Comparison of ENCODE assay signal across 18 cellular contexts in the genomic region with DNA sequence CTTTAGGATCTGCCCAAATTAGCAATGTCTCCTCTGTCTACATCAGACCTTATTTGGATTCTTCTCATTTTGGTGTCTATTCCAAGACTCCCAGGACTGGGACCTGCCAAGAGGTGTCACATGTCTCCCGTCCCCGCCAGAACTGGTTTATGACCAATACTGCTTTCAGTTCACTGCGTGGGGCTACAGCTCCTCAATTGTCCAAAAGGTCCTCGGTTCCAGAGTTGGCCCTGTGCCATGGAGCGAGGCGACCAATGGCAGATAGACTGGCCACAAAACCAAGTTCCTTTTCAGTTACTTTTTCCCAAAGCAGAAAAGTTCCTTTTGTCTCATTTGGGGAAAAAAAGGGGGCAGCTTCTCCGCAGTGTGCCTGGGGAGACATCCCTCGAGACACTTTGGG.
DNase-seq lines count a peak whose midpoint lies in the region; ATAC-seq lines count a peak whose summit lies in the region.
"Had no signal": no experiment of that assay in that cellular context is flagged by ENCODE, and none has a peak within 500 bp of the region (broad histone marks: within the 10 kb centered on the region; RNA-seq: fewer than 3 reads in every experiment).

No MANE protein-coding gene starts in this region.

- intact Hi-C loops in right cardiac atrium (cut with DNase I) (no loop called here), cardiac septum (cut with DNase I) (no loop called here)

- DNase-seq in right cardiac atrium (peak; percentile 35 to 71 (median 62)), cardiac septum (ENCODE audit: low spot score) (no peak), hippocampal formation (lab: John Stamatoyannopoulos, UW) (peak; percentile 25), pons (ENCODE audit: low spot score) (peak; percentile 53), NCI-H2227 treated with DMSO at 0.1 percent for 48 hours (lab: John Stamatoyannopoulos, UW) (no peak), NCI-H1092 treated with DMSO at 0.1 percent for 48 hours (lab: John Stamatoyannopoulos, UW) (no peak), HT-29 (ENCODE audit: low spot score) (no peak)
- DNase-seq: CD8-positive, alpha-beta memory T cell; DMS79; GOT3; KBM-7; NCI-H1436 treated with DMSO at 0.1 percent for 48 hours; NCI-H2029 treated with DMSO at 0.1 percent for 48 hours; NCI-H2171 treated with DMSO at 0.1 percent for 48 hours; NCI-H524; Right ventricle myocardium superior had no signal

- ATAC-seq in right cardiac atrium: no peak
- ATAC-seq in GM18519 (IDR thresholded peaks at IDR 0.05; ENCODE audit: low FRiP score, unreplicated experiment): no peak

- no peaks in the 10 kb centered on the region for H3K27me3 ChIP-seq in right cardiac atrium (ENCODE audit: control insufficient read depth, insufficient read depth)
- H3K27me3 ChIP-seq: BLaER1 had no signal

- H3K27ac ChIP-seq in right cardiac atrium (ENCODE audit: low read length): no peak overlapping the region
- H3K27ac ChIP-seq: BLaER1 had no signal

- no peaks in the 10 kb centered on the region for H3K9me3 ChIP-seq in right cardiac atrium (ENCODE audit: control insufficient read depth, low read length)
- H3K9me3 ChIP-seq: BLaER1 had no signal

- no peak overlapping the region for H3K4me3 ChIP-seq in right cardiac atrium (ENCODE audit: low read length)
- H3K4me3 ChIP-seq: BLaER1 had no signal

- WGBS in right cardiac atrium: 60% methylated on average over 8 of the region's 8 CpGs

- H3K4me1 ChIP-seq in right cardiac atrium (ENCODE audit: control insufficient read depth, insufficient read depth, low read length): no peaks in the 10 kb centered on the region
- H3K4me1 ChIP-seq: BLaER1 had no signal

Comparison
In these comparisons a context has a peak if more than half of its experiments do, and no peak if none do; other contexts are left out.
1. DNase-seq: peak in right cardiac atrium (3 of 3), hippocampal formation (2 of 2) and pons (single experiment); none in cardiac septum (single experiment), NCI-H2227 treated with DMSO at 0.1 percent for 48 hours (single experiment), NCI-H1092 treated with DMSO at 0.1 percent for 48 hours (single experiment) and HT-29 (single experiment).